8 cellular contexts compared by ENCODE assay signal in the genomic region with DNA sequence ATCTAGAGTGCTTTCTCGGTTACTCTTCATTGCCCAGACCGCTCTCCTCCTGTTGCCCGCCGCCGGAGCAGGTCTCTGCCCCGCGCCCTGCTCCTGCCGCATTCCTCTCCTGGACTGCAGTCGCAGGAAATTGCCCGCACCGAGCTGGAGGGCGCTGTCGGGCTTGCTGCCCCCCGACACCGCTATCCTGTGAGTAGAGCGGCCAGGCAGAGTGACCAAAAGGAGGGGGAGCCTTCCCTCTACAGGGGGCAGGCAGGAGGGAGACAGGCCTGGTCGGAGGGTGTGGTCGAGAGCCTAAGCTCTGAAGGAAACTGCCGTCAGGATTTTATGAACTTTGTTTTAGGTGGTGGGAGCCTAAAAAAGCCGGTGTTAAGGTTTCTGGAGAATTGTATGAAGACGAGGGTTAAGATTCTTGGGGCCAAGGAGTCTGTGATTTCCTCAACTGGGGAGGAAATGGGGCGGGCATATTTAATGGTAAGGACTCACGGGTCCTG. TPM values are rescaled to one million over a fixed set of nuclear protein-coding genes. Genes with fewer than 3 reads are reported as not detected.
DNase-seq lines count a peak whose midpoint lies in the region; ATAC-seq and TF ChIP-seq lines count a peak whose summit lies in the region.

No MANE protein-coding gene starts in this region.

- H3K36me3 ChIP-seq in brain microvascular endothelial cell (replicated peaks), result peaks cover 3% of the 10 kb centered on the region
- H3K36me3 ChIP-seq in kidney epithelial cell (ENCODE audit: control insufficient read depth, insufficient read depth, low read length), result no peaks in the 10 kb centered on the region
- H3K36me3 ChIP-seq in stomach, result peaks cover 5 to 17% (median 16%) of the 10 kb centered on the region in 4 donors

- no peak for TF ChIP-seq POLR2A in stomach (IDR thresholded peaks at IDR 0.05)

- TF ChIP-seq CTCF in brain microvascular endothelial cell (IDR thresholded peaks at IDR 0.05; ENCODE audit: low read depth, low read length, missing control alignments), result peak; percentile 74
- peak; percentile 73 for TF ChIP-seq CTCF in kidney epithelial cell (IDR thresholded peaks at IDR 0.05; ENCODE audit: insufficient read depth, low read length, poor library complexity, severe bottlenecking)
- peak in 2 of 7 experiments; percentile 11 to 22 for TF ChIP-seq CTCF in stomach (IDR thresholded peaks at IDR 0.05)

- DNase-seq in NCI-H2196 (lab: John Stamatoyannopoulos, UW; ENCODE audit: unreplicated experiment) (peak; percentile 55), NCI-H2196 treated with DMSO at 0.1 percent for 48 hours (lab: John Stamatoyannopoulos, UW; ENCODE audit: unreplicated experiment) (no peak), LHCN-M2 (ENCODE audit: low read depth) (peak; percentile 62), brain microvascular endothelial cell (peak; percentile 51), kidney epithelial cell (ENCODE audit: low read depth) (peak; percentile 18), stomach (peak; percentile 52), GOT3 (lab: John Stamatoyannopoulos, UW) (no peak)

- H3K4me1 ChIP-seq in stomach, result peaks cover 21 to 46% (median 37%) of the 10 kb centered on the region in 4 donors

- intact Hi-C loops in stomach (cut with DNase I; ENCODE audit: low total_unique reads), result no loop called here

- H3K27me3 ChIP-seq in brain microvascular endothelial cell (replicated peaks), result no peaks in the 10 kb centered on the region
- H3K27me3 ChIP-seq in kidney epithelial cell (ENCODE audit: control insufficient read depth, insufficient read depth, low read length), result no peaks in the 10 kb centered on the region
- H3K27me3 ChIP-seq in stomach, result no peaks in the 10 kb centered on the region

- ATAC-seq in GM21786 (IDR thresholded peaks at IDR 0.05; ENCODE audit: unreplicated experiment), result peak; percentile 21

- H3K4me3 ChIP-seq in brain microvascular endothelial cell (ENCODE audit: low read depth, low read length) (peak overlapping the region; percentile 92), kidney epithelial cell (ENCODE audit: low read depth, low read length) (peak overlapping the region; percentile 85), stomach (peak overlapping the region; percentile 81 to 90 (median 88))

- no peaks in the 10 kb centered on the region for H3K9me3 ChIP-seq in stomach

- no peak for TF ChIP-seq EP300 in stomach (IDR thresholded peaks at IDR 0.05)

- in situ Hi-C loops in brain microvascular endothelial cell (cut with HindIII; ENCODE audit: low pct_ligation_motif_present, low sequenced_read_pairs), result no loop called here

- H3K27ac ChIP-seq in brain microvascular endothelial cell (peak overlapping the region; percentile 83), stomach (peak overlapping the region; percentile 92 to 96 (median 94))

- WGBS in stomach, 5 donors, result 0 to 1% (median 0%) methylated on average over 14 to 23 of the region's 23 CpGs

RNA-seq across cellular contexts. Expression of gene LRIG2, which starts 0.5 kb away (rescaled TPM):
- 7.6 and 7.9 TPM in 2 replicates for total RNA-seq in LHCN-M2 (2014; rRNA removed)
- polyA plus RNA-seq in LHCN-M2 (2012), result 1.9 TPM
- 7.7 and 8.3 TPM in 2 replicates for total RNA-seq in kidney epithelial cell
- 10 to 100 TPM; 11.7 to 47.0 (median 15.6) TPM for total RNA-seq in stomach
- 1 to 10 TPM in 2 of 3 donors, under 1 TPM in 1; 0.87 to 3.1 (median 2.1) TPM for polyA plus RNA-seq in stomach

Comparison
In these comparisons a context has a peak if more than half of its experiments do, and no peak if none do; other contexts are left out.
1. DNase-seq: peak in NCI-H2196 (single experiment), LHCN-M2 (single experiment), brain microvascular endothelial cell (single experiment), kidney epithelial cell (single experiment) and stomach (single experiment); none in NCI-H2196 treated with DMSO at 0.1 percent for 48 hours (single experiment) and GOT3 (single experiment).
2. Peak in every context shown above with its lines, with median percentiles within 50 percentile points of each other: H3K4me3 ChIP-seq.